8 cellular contexts compared by ENCODE assay signal in genomic region chr7:76549025-76549854, GRCh38. TPM values are rescaled to one million over a fixed set of nuclear protein-coding genes. Genes with fewer than 3 reads are reported as not detected.
DNase-seq lines count a peak whose midpoint lies in the region; ATAC-seq, FAIRE-seq and TF ChIP-seq lines count a peak whose summit lies in the region.
"Not testable (repeated sequence)": the region's sequence is repeated elsewhere in the genome, so short reads cannot be mapped to it uniquely, and the experiment has no call there.

No MANE protein-coding gene starts in this region.

- ATAC-seq in GM19372 (IDR thresholded peaks at IDR 0.05; ENCODE audit: low read depth, unreplicated experiment): peak; percentile 98
- peak; percentile 98 for ATAC-seq in HG03520 (IDR thresholded peaks at IDR 0.05; ENCODE audit: unreplicated experiment)
- ATAC-seq in HepG2: peak; percentile 100

- H3K27me3 Mint-ChIP-seq in dendritic cell treated with granulocyte-macrophage colony-stimulating factor and Interleukin-4, amounts not matched to agents 40 ng/mL and 50 ng/mL, for 4 days: not testable (repeated sequence)

- H3K4me1 Mint-ChIP-seq in dendritic cell treated with granulocyte-macrophage colony-stimulating factor and Interleukin-4, amounts not matched to agents 40 ng/mL and 50 ng/mL, for 4 days (ENCODE audit: low read depth): peaks cover 22% of the 10 kb centered on the region

- BruUV-seq in HepG2 (replicated peaks; lab: Mats Ljungman, UMichigan): TSS peak; percentile 42

- H3K36me3 ChIP-seq in HepG2 (replicated peaks in 1 of 2; ENCODE audit: control insufficient read depth in 1 of 2, insufficient read depth in 2 of 2, low read length in 2 of 2): not testable (repeated sequence)

- H3K27ac ChIP-seq in C4-2B (peak overlapping the region; percentile 86), HepG2 (ENCODE audit: extremely low read length, insufficient read depth, low read length) (peak overlapping the region; percentile 69)

- H3K27ac Mint-ChIP-seq in dendritic cell treated with granulocyte-macrophage colony-stimulating factor and Interleukin-4, amounts not matched to agents 40 ng/mL and 50 ng/mL, for 4 days: peak overlapping the region; percentile 90

- WGBS in HepG2 (ENCODE audit: low lambda C conversion rate): 0% methylated on average over 11 of the region's 71 CpGs

- H3K9me3 Mint-ChIP-seq in dendritic cell treated with granulocyte-macrophage colony-stimulating factor and Interleukin-4, amounts not matched to agents 40 ng/mL and 50 ng/mL, for 4 days: not testable (repeated sequence)

- H3K9me3 ChIP-seq in HepG2 (ENCODE audit: low read length): not testable (repeated sequence)

- peak overlapping the region; percentile 71 for H3K4me2 ChIP-seq in HepG2 (ENCODE audit: low read depth, low read length)

- DNase-seq in NCI-H69 (lab: John Stamatoyannopoulos, UW) (peak; percentile 92), HepG2 (ENCODE audit: low spot score) (peak; percentile 85)
- peak; percentile 82 for DNase-seq in activated CD4-positive, alpha-beta T cell treated with anti-CD3 and anti-CD28 coated beads, Interleukin-2, amount 50 U/mL, for 1 hour
- peak; percentile 80 for DNase-seq in stimulated activated CD4-positive, alpha-beta T cell treated with anti-CD3 and anti-CD28 coated beads, Interleukin-2, amount 100 ng/mL, for 4 hours (ENCODE audit: low read depth)

- peaks cover 18% of the 10 kb centered on the region for H3K79me2 ChIP-seq in HepG2 (ENCODE audit: insufficient read depth, low read length)

- peak overlapping the region; percentile 63 to 84 (median 80); a peak in 5 of 6 replicates for H3K4me3 ChIP-seq in HepG2 (replicated peaks in 1 of 3; ENCODE audit: insufficient read depth in 1 of 3, low read depth in 2 of 3, low read length in 3 of 3)

- not testable (repeated sequence) for H3K4me1 ChIP-seq in HepG2 (ENCODE audit: insufficient read depth, low read length)

- intact Hi-C loops in dendritic cell treated with granulocyte-macrophage colony-stimulating factor and Interleukin-4, amounts not matched to agents 40 ng/mL and 50 ng/mL, for 4 days (cut with micrococcal nuclease); HepG2 (cut with micrococcal nuclease; ENCODE audit: unreplicated experiment): not testable (repeated sequence)

- peak overlapping the region; percentile 83 for H3K9ac ChIP-seq in HepG2 (ENCODE audit: insufficient read depth, low read depth, low read length)

- not testable (repeated sequence) for TF ChIP-seq EP300 in HepG2 (IDR thresholded peaks at IDR 0.05; ENCODE audit: low read depth in 2 of 2, low read length in 2 of 2); HepG2 (CRISPR knock-in tag; IDR thresholded peaks at IDR 0.05; ENCODE audit: borderline replicate concordance)

- POLR2A ChIA-PET in HepG2 (lab: Yijun Ruan, JAX): interaction anchor here (1.0 kb wide), 1 partner anchor 140 kb away, joined by 3 read pairs; the partner anchor contains the start of gene SSC4D

- CTCF ChIA-PET in HepG2 (lab: Yijun Ruan, JAX; ENCODE audit: low intra/inter-chr PET ratio, low total read pairs): not testable (repeated sequence)

- FAIRE-seq in HepG2 (lab: Jason Lieb, UNC): peak; percentile 55

- TF ChIP-seq CTCF in C4-2B (conservative IDR thresholded peaks at IDR 0.05): not testable (repeated sequence)
- TF ChIP-seq CTCF in HepG2 (CRISPR knock-in tag; IDR thresholded peaks at IDR 0.05): peak; percentile 8; the same call in 1 of the 2 replicates

- not testable (repeated sequence) for H4K20me1 ChIP-seq in HepG2 (ENCODE audit: insufficient read depth, low read length)

- H3K4me3 Mint-ChIP-seq in dendritic cell treated with granulocyte-macrophage colony-stimulating factor and Interleukin-4, amounts not matched to agents 40 ng/mL and 50 ng/mL, for 4 days: peak overlapping the region; percentile 94

- H2AFZ ChIP-seq in HepG2 (ENCODE audit: low read length): not testable (repeated sequence)

- TF ChIP-seq POLR2A in HepG2 (IDR thresholded peaks at IDR 0.05; ENCODE audit: insufficient read depth in 1 of 2, low read depth in 2 of 2, low read length in 2 of 2): peak; percentile 57 to 84

- peaks cover 22% of the 10 kb centered on the region for H3K36me3 Mint-ChIP-seq in dendritic cell treated with granulocyte-macrophage colony-stimulating factor and Interleukin-4, amounts not matched to agents 40 ng/mL and 50 ng/mL, for 4 days (ENCODE audit: low read depth)

- TF ChIP-seq RAD21 in HepG2 (CRISPR knock-in tag; IDR thresholded peaks at IDR 0.05): not testable (repeated sequence)

- not testable (repeated sequence) for H3K27me3 ChIP-seq in HepG2 (ENCODE audit: control insufficient read depth in 1 of 2, insufficient read depth in 2 of 2, low read length in 2 of 2)

- in situ Hi-C loops in HepG2 (cut with HindIII; ENCODE audit: extremely low pct_ligation_motif_present, low pct_unique_long_range_greater_than_20kb): not testable (repeated sequence)

TF ChIP-seq in HepG2, 621 proteins besides CTCF, POLR2A, EP300 and RAD21 (continues in another document):
- 0 out of 2 replicates have a peak, but pooled peaks have one; percentile 65 for TF ChIP-seq GLI4 (CRISPR knock-in tag; IDR thresholded peaks at IDR 0.05; ENCODE audit: borderline replicate concordance)
- TF ChIP-seq NR2F1 (CRISPR knock-in tag; IDR thresholded peaks at IDR 0.05): 0 out of 4 replicates have a peak, but pooled peaks of 1 of the 2 experiments have one; percentile 14
- peak; percentile 75; the same call in 1 of the 2 replicates for TF ChIP-seq ZBTB46 (CRISPR knock-in tag; IDR thresholded peaks at IDR 0.05; ENCODE audit: borderline replicate concordance)
- TF ChIP-seq ZNF616 (CRISPR knock-in tag; IDR thresholded peaks at IDR 0.05; ENCODE audit: low read depth): 0 out of 2 replicates have a peak, but pooled peaks have one; percentile 60

RNA-seq across cellular contexts. Expression of gene SPDYE16, which starts 6.1 kb away (rescaled TPM):
- 0.08 and 0.11 TPM in 2 replicates for total RNA-seq in HepG2 (2016; rRNA removed; fragmentation: Illumina TruSeq; extraction: Trizol)
- not detected in 2 replicates for total RNA-seq in HepG2 (2016; cell fraction: cytosol; rRNA removed; fragmentation: Illumina TruSeq; extraction: Trizol; ENCODE audit: low read depth)
- total RNA-seq in HepG2 (2016; cell fraction: insoluble cytoplasmic fraction; rRNA removed; fragmentation: Illumina TruSeq; extraction: Trizol): not detected in 2 replicates
- not detected in 2 replicates for total RNA-seq in HepG2 (2016; cell fraction: membrane; rRNA removed; fragmentation: Illumina TruSeq; extraction: Trizol)
- total RNA-seq in HepG2 (2016; cell fraction: nucleus; rRNA removed; fragmentation: Illumina TruSeq; extraction: Trizol): not detected in 2 replicates
- 0.13 TPM in 1 of 2 replicates, not detected in the other for polyA plus RNA-seq in HepG2 (2011; rRNA removed)
- polyA plus RNA-seq in HepG2 (2011; cell fraction: cytosol; rRNA removed): not detected in 2 replicates
- polyA plus RNA-seq in HepG2 (2011; cell fraction: nucleus; rRNA removed): not detected in 2 replicates
- polyA plus RNA-seq in HepG2 (2012): 0.15 TPM in 2 replicates
- polyA plus RNA-seq in HepG2 (2016; cell fraction: cytosol; fragmentation: Illumina TruSeq; extraction: Trizol; ENCODE audit: low read depth): not detected in 2 replicates
- polyA plus RNA-seq in HepG2 (2016; cell fraction: insoluble cytoplasmic fraction; fragmentation: Illumina TruSeq; extraction: Trizol; ENCODE audit: low read depth): not detected in 2 replicates
- not detected in 2 replicates for polyA plus RNA-seq in HepG2 (2016; cell fraction: membrane; fragmentation: Illumina TruSeq; extraction: Trizol; ENCODE audit: low read depth)
- polyA plus RNA-seq in HepG2 (2016; cell fraction: nucleus; fragmentation: Illumina TruSeq; extraction: Trizol; ENCODE audit: insufficient read depth, low read depth): 0.25 TPM in 1 of 2 replicates, not detected in the other
- polyA minus RNA-seq in HepG2 (2011; rRNA and poly(A)+ RNA removed; ENCODE audit: low replicate concordance): not detected in 2 replicates
- not detected in 2 replicates for polyA minus RNA-seq in HepG2 (2011; cell fraction: cytosol; rRNA and poly(A)+ RNA removed)
- 0.13 TPM in 1 of 2 replicates, not detected in the other for polyA minus RNA-seq in HepG2 (2011; cell fraction: nucleus; rRNA and poly(A)+ RNA removed)

RNA-seq across cellular contexts. Expression of gene UPK3B, which starts 38.9 kb away (rescaled TPM):
- not detected in 2 replicates for total RNA-seq in HepG2 (2016; rRNA removed; fragmentation: Illumina TruSeq; extraction: Trizol)
- 0.10 TPM in 1 of 2 replicates, not detected in the other for total RNA-seq in HepG2 (2016; cell fraction: cytosol; rRNA removed; fragmentation: Illumina TruSeq; extraction: Trizol; ENCODE audit: low read depth)
- 0.11 TPM in 1 of 2 replicates, not detected in the other for total RNA-seq in HepG2 (2016; cell fraction: insoluble cytoplasmic fraction; rRNA removed; fragmentation: Illumina TruSeq; extraction: Trizol)
- total RNA-seq in HepG2 (2016; cell fraction: membrane; rRNA removed; fragmentation: Illumina TruSeq; extraction: Trizol): 0.10 TPM in 1 of 2 replicates, not detected in the other
- total RNA-seq in HepG2 (2016; cell fraction: nucleus; rRNA removed; fragmentation: Illumina TruSeq; extraction: Trizol): 2.0 TPM in 1 of 2 replicates, not detected in the other
- polyA plus RNA-seq in HepG2 (2011; rRNA removed): not detected in 2 replicates
- not detected in 2 replicates for polyA plus RNA-seq in HepG2 (2011; cell fraction: cytosol; rRNA removed)
- 0.13 and 0.14 TPM in 2 replicates for polyA plus RNA-seq in HepG2 (2011; cell fraction: nucleus; rRNA removed)
- not detected in 2 replicates for polyA plus RNA-seq in HepG2 (2012)
- polyA plus RNA-seq in HepG2 (2016; cell fraction: cytosol; fragmentation: Illumina TruSeq; extraction: Trizol; ENCODE audit: low read depth): not detected in 2 replicates
- polyA plus RNA-seq in HepG2 (2016; cell fraction: insoluble cytoplasmic fraction; fragmentation: Illumina TruSeq; extraction: Trizol; ENCODE audit: low read depth): not detected in 2 replicates
- not detected in 2 replicates for polyA plus RNA-seq in HepG2 (2016; cell fraction: membrane; fragmentation: Illumina TruSeq; extraction: Trizol; ENCODE audit: low read depth)
- not detected in 2 replicates for polyA plus RNA-seq in HepG2 (2016; cell fraction: nucleus; fragmentation: Illumina TruSeq; extraction: Trizol; ENCODE audit: insufficient read depth, low read depth)
- polyA minus RNA-seq in HepG2 (2011; rRNA and poly(A)+ RNA removed; ENCODE audit: low replicate concordance): 0.82 and 1.7 TPM in 2 replicates
- polyA minus RNA-seq in HepG2 (2011; cell fraction: cytosol; rRNA and poly(A)+ RNA removed): not detected in 2 replicates
- 0.62 and 1.8 TPM in 2 replicates for polyA minus RNA-seq in HepG2 (2011; cell fraction: nucleus; rRNA and poly(A)+ RNA removed)

Comparison
In these comparisons a context has a peak if more than half of its experiments do, and no peak if none do; other contexts are left out.
1. Peak in every context shown above with its lines: DNase-seq, ATAC-seq, H3K4me3 ChIP-seq and H3K27ac ChIP-seq.